Comparison of ENCODE assay signal across 1 cellular context in the genomic region with DNA sequence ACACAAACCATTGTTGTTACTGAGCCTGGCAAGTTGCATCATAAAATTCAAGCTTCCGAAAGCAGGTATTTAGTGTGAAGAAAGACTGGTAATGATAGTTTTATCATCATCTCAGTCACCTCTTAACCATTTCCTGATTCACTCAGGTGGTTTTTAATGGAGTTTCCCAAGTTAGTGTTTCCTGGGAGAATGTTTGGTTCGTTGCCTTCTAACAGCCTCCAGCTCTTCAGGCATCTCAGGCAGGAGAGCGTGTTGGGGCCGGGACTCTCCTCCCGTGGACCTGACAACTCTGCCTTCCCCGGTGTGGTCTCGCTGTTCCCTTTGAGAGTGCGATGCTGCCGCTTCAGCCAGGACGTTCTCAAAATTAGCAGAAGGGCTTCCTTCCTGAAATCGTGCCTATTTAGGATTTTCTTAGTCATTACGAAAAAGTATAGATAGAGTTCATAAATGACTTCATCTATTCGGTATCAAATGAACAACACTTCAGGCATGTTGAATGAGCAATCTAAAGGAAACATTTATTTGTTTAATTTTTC.
TF ChIP-seq lines count a peak whose summit lies in the region.

No MANE protein-coding gene starts in this region.

TF ChIP-seq in GM23338, 12 proteins besides CTCF, POLR2A, EP300 and RAD21 (continued from another document):
- TF ChIP-seq, protein P1, sequence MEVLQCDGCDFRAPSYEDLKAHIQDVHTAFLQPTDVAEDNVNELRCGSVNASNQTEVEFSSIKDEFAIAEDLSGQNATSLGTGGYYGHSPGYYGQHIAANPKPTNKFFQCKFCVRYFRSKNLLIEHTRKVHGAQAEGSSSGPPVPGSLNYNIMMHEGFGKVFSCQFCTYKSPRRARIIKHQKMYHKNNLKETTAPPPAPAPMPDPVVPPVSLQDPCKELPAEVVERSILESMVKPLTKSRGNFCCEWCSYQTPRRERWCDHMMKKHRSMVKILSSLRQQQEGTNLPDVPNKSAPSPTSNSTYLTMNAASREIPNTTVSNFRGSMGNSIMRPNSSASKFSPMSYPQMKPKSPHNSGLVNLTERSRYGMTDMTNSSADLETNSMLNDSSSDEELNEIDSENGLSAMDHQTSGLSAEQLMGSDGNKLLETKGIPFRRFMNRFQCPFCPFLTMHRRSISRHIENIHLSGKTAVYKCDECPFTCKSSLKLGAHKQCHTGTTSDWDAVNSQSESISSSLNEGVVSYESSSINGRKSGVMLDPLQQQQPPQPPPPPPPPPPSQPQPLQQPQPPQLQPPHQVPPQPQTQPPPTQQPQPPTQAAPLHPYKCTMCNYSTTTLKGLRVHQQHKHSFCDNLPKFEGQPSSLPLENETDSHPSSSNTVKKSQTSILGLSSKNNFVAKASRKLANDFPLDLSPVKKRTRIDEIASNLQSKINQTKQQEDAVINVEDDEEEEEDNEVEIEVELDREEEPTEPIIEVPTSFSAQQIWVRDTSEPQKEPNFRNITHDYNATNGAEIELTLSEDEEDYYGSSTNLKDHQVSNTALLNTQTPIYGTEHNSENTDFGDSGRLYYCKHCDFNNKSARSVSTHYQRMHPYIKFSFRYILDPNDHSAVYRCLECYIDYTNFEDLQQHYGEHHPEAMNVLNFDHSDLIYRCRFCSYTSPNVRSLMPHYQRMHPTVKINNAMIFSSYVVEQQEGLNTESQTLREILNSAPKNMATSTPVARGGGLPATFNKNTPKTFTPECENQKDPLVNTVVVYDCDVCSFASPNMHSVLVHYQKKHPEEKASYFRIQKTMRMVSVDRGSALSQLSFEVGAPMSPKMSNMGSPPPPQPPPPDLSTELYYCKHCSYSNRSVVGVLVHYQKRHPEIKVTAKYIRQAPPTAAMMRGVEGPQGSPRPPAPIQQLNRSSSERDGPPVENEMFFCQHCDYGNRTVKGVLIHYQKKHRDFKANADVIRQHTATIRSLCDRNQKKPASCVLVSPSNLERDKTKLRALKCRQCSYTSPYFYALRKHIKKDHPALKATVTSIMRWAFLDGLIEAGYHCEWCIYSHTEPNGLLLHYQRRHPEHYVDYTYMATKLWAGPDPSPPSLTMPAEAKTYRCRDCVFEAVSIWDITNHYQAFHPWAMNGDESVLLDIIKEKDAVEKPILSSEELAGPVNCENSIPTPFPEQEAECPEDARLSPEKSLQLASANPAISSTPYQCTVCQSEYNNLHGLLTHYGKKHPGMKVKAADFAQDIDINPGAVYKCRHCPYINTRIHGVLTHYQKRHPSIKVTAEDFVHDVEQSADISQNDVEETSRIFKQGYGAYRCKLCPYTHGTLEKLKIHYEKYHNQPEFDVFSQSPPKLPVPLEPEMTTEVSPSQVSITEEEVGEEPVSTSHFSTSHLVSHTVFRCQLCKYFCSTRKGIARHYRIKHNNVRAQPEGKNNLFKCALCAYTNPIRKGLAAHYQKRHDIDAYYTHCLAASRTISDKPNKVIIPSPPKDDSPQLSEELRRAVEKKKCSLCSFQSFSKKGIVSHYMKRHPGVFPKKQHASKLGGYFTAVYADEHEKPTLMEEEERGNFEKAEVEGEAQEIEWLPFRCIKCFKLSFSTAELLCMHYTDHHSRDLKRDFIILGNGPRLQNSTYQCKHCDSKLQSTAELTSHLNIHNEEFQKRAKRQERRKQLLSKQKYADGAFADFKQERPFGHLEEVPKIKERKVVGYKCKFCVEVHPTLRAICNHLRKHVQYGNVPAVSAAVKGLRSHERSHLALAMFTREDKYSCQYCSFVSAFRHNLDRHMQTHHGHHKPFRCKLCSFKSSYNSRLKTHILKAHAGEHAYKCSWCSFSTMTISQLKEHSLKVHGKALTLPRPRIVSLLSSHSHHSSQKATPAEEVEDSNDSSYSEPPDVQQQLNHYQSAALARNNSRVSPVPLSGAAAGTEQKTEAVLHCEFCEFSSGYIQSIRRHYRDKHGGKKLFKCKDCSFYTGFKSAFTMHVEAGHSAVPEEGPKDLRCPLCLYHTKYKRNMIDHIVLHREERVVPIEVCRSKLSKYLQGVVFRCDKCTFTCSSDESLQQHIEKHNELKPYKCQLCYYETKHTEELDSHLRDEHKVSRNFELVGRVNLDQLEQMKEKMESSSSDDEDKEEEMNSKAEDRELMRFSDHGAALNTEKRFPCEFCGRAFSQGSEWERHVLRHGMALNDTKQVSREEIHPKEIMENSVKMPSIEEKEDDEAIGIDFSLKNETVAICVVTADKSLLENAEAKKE (CRISPR knock-in tag; IDR thresholded peaks at IDR 0.05) = no peak
- TF ChIP-seq EZH2 (IDR thresholded peaks at IDR 0.05; ENCODE audit: low read depth, unreplicated experiment) (no peak), ZNF331 (CRISPR knock-in tag; IDR thresholded peaks at IDR 0.05; ENCODE audit: low read depth) (no peak), NANOG (IDR thresholded peaks at IDR 0.05; ENCODE audit: borderline replicate concordance) (no peak)
- TF ChIP-seq, protein P2, sequence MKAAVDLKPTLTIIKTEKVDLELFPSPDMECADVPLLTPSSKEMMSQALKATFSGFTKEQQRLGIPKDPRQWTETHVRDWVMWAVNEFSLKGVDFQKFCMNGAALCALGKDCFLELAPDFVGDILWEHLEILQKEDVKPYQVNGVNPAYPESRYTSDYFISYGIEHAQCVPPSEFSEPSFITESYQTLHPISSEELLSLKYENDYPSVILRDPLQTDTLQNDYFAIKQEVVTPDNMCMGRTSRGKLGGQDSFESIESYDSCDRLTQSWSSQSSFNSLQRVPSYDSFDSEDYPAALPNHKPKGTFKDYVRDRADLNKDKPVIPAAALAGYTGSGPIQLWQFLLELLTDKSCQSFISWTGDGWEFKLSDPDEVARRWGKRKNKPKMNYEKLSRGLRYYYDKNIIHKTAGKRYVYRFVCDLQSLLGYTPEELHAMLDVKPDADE (IDR thresholded peaks at IDR 0.05) = no peak
TF ChIP-seq in GM23338: peak in this region for 0.
